ENCODE assay signal across 17 cellular contexts in the genomic region with DNA sequence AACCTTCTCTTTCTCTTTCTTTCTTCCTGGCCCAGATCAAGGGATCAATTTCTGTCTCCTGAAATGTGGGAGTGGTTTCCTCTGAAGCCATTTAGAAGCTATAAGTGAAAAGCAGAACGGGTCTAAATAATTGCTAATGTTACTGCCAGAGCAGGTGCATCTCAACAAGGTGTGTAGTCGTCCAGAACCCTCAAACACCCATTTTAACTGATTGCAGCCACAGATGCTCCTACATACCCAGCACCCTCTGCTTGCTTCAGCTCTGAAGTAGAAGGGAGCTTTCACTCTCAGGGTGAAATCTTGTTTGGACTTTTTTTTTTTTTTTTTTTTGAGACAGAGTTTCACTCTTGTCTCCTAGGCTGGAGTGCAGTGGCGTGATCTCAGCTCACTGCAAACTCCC.
DNase-seq lines count a peak whose midpoint lies in the region; ATAC-seq and TF ChIP-seq lines count a peak whose summit lies in the region.
"Had no signal": no experiment of that assay in that cellular context is flagged by ENCODE, and none has a peak within 500 bp of the region (broad histone marks: within the 10 kb centered on the region; RNA-seq: fewer than 3 reads in every experiment).

No MANE protein-coding gene starts in this region.

- peaks cover 6% of the 10 kb centered on the region for H3K36me3 Mint-ChIP-seq in activated CD4-positive, alpha-beta T cell treated with anti-CD3 and anti-CD28 coated beads, Interleukin-2, amount 10 ng/mL, durations not matched to agents 7 days and 5 days (ENCODE audit: low read depth)
- peaks cover 1% of the 10 kb centered on the region for H3K36me3 Mint-ChIP-seq in activated naive CD4-positive, alpha-beta T cell treated with anti-CD3 and anti-CD28 coated beads for 36 hours (ENCODE audit: low read depth)
- H3K36me3 Mint-ChIP-seq: CD4-positive, alpha-beta memory T cell had no signal

- ATAC-seq in foreskin keratinocyte: no peak
- ATAC-seq: T-helper 17 cell had no signal

- no peaks in the 10 kb centered on the region for H3K27me3 Mint-ChIP-seq in activated CD4-positive, alpha-beta T cell treated with anti-CD3 and anti-CD28 coated beads, Interleukin-2, amount 10 ng/mL, durations not matched to agents 7 days and 5 days
- no peaks in the 10 kb centered on the region for H3K27me3 Mint-ChIP-seq in activated naive CD4-positive, alpha-beta T cell treated with anti-CD3 and anti-CD28 coated beads for 36 hours (ENCODE audit: low read depth)
- H3K27me3 Mint-ChIP-seq: T-helper 17 cell had no signal

- peak overlapping the region; percentile 54 for H3K27ac Mint-ChIP-seq in activated CD4-positive, alpha-beta T cell treated with anti-CD3 and anti-CD28 coated beads, Interleukin-2, amount 10 ng/mL, durations not matched to agents 7 days and 5 days
- no peak overlapping the region for H3K27ac Mint-ChIP-seq in activated naive CD4-positive, alpha-beta T cell treated with anti-CD3 and anti-CD28 coated beads for 36 hours
- H3K27ac Mint-ChIP-seq: T-helper 17 cell had no signal

- H3K9me3 Mint-ChIP-seq in activated CD4-positive, alpha-beta T cell treated with anti-CD3 and anti-CD28 coated beads, Interleukin-2, amount 10 ng/mL, durations not matched to agents 7 days and 5 days: peaks cover 14% of the 10 kb centered on the region
- H3K9me3 Mint-ChIP-seq in activated naive CD4-positive, alpha-beta T cell treated with anti-CD3 and anti-CD28 coated beads for 36 hours: peaks cover 4% of the 10 kb centered on the region

- TF ChIP-seq CTCF in foreskin keratinocyte (conservative IDR thresholded peaks at IDR 0.05): no peak

- POLR2A ChIA-PET in activated CD4-positive, alpha-beta T cell treated with anti-CD3 and anti-CD28 coated beads, Interleukin-2, amount 10 ng/mL, durations not matched to agents 7 days and 5 days (lab: Charles Lee): no interaction called here

- CTCF ChIA-PET in activated CD4-positive, alpha-beta T cell treated with anti-CD3 and anti-CD28 coated beads, Interleukin-2, amount 10 ng/mL, durations not matched to agents 7 days and 5 days (lab: Charles Lee): no interaction called here
- CTCF ChIA-PET in activated naive CD4-positive, alpha-beta T cell treated with anti-CD3 and anti-CD28 coated beads for 36 hours (lab: Charles Lee): interaction anchor here (0.6 kb wide), 1 partner anchor 231 kb away, joined by 3 read pairs; no protein-coding TSS in a partner anchor

- H3K4me1 ChIP-seq in foreskin keratinocyte: no peaks in the 10 kb centered on the region

- H3K27me3 ChIP-seq in foreskin keratinocyte: no peaks in the 10 kb centered on the region

- peaks cover 33% of the 10 kb centered on the region for H3K4me1 Mint-ChIP-seq in activated CD4-positive, alpha-beta T cell treated with anti-CD3 and anti-CD28 coated beads, Interleukin-2, amount 10 ng/mL, durations not matched to agents 7 days and 5 days
- H3K4me1 Mint-ChIP-seq in activated naive CD4-positive, alpha-beta T cell treated with anti-CD3 and anti-CD28 coated beads for 36 hours (ENCODE audit: low read depth): peaks cover 24% of the 10 kb centered on the region

- no peak for DNase-seq in activated CD4-positive, alpha-beta T cell treated with anti-CD3 and anti-CD28 coated beads, Interleukin-2, amount 10 ng/mL, durations not matched to agents 7 days and 5 days
- no peak for DNase-seq in activated CD4-positive, alpha-beta T cell treated with anti-CD3 and anti-CD28 coated beads for 48 hours
- DNase-seq in NCI-H1105 (lab: John Stamatoyannopoulos, UW) (peak; percentile 41), NCI-H345 treated with DMSO at 0.1 percent for 48 hours (lab: John Stamatoyannopoulos, UW; ENCODE audit: unreplicated experiment) (peak; percentile 45), GOT3 (lab: John Stamatoyannopoulos, UW) (no peak), foreskin keratinocyte (no peak)
- no peak for DNase-seq in activated naive CD4-positive, alpha-beta T cell treated with anti-CD3 and anti-CD28 coated beads for 36 hours
- DNase-seq: AML-193, H7, KG1, MM.1S, NCI-H1436 treated with DMSO at 0.1 percent for 48 hours, NCI-H2227 treated with DMSO at 0.1 percent for 48 hours, NCI-H69, SIG-M5, T-helper 17 cell had no signal

- no peak overlapping the region for H3K27ac ChIP-seq in foreskin keratinocyte

- intact Hi-C loops in activated naive CD4-positive, alpha-beta T cell treated with anti-CD3 and anti-CD28 coated beads for 36 hours (cut with micrococcal nuclease): no loop called here

- no peak overlapping the region for H3K4me3 Mint-ChIP-seq in activated CD4-positive, alpha-beta T cell treated with anti-CD3 and anti-CD28 coated beads, Interleukin-2, amount 10 ng/mL, durations not matched to agents 7 days and 5 days
- no peak overlapping the region for H3K4me3 Mint-ChIP-seq in activated naive CD4-positive, alpha-beta T cell treated with anti-CD3 and anti-CD28 coated beads for 36 hours
- H3K4me3 Mint-ChIP-seq: CD4-positive, alpha-beta memory T cell; T-helper 17 cell had no signal

Comparison
In these comparisons a context has a peak if more than half of its experiments do, and no peak if none do; other contexts are left out.
1. DNase-seq: peak in NCI-H1105 (single experiment) and NCI-H345 treated with DMSO at 0.1 percent for 48 hours (single experiment); none in activated CD4-positive, alpha-beta T cell treated with anti-CD3 and anti-CD28 coated beads, Interleukin-2, amount 10 ng/mL, durations not matched to agents 7 days and 5 days (single experiment), activated CD4-positive, alpha-beta T cell treated with anti-CD3 and anti-CD28 coated beads for 48 hours (single experiment), GOT3 (single experiment), foreskin keratinocyte (0 of 2) and activated naive CD4-positive, alpha-beta T cell treated with anti-CD3 and anti-CD28 coated beads for 36 hours (single experiment).